ENCODE assay signal across 19 cellular contexts in the genomic region with DNA sequence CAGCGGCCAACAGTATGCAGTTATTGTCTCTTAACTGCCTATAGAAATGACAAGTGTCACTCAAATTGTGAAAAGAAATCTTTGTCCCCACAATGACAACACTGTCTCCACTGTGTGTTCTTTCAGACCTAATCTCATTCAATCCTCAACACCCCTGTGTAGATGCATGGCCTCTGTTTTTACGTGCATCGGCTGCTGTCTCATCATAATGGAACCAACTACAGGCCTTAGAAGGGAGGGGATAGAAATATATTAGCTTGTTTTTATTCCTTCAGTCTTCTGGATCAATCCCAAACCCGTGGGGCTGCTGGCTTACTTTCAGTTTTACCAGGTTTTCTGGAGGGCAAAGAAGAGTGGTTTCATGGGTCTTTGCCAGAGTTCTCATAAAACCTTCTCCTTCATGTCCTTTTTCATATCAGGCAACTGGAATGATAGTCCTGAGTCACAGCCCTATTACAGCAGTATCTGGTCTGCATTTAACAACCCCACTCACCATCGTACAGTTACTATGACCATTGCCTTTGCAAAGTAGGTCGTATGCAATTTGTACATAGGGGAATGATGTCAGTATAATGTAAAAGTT. TPM values are rescaled to one million over a fixed set of nuclear protein-coding genes. Genes with fewer than 3 reads are reported as not detected.
DNase-seq lines count a peak whose midpoint lies in the region; ATAC-seq and TF ChIP-seq lines count a peak whose summit lies in the region.
"Had no signal": no experiment of that assay in that cellular context is flagged by ENCODE, and none has a peak within 500 bp of the region (broad histone marks: within the 10 kb centered on the region; RNA-seq: fewer than 3 reads in every experiment).

No MANE protein-coding gene starts in this region.

- in situ Hi-C loops in G401 (cut with HindIII; ENCODE audit: low sequenced_read_pairs): no loop called here

- H3K27ac ChIP-seq in stomach smooth muscle (ENCODE audit: low read length): peak overlapping the region; percentile 8
- H3K27ac ChIP-seq: RWPE1 had no signal

- no peak for ATAC-seq in HG02840 (IDR thresholded peaks at IDR 0.05; ENCODE audit: low FRiP score, unreplicated experiment)
- ATAC-seq: K562, PC-3 had no signal

- H3K27me3 ChIP-seq in stomach smooth muscle (ENCODE audit: control insufficient read depth in 1 of 2, insufficient read depth in 2 of 2, low read length in 2 of 2): no peaks in the 10 kb centered on the region

- H3K27me3 Mint-ChIP-seq in nephron (ENCODE audit: low read depth): peaks cover 37% of the 10 kb centered on the region

- no peak overlapping the region for H3K4me3 ChIP-seq in stomach smooth muscle (ENCODE audit: low read length in 2 of 2)
- H3K4me3 ChIP-seq: HAP-1, K562 had no signal

- H3K4me1 Mint-ChIP-seq in nephron: peaks cover 28% of the 10 kb centered on the region
- H3K4me1 Mint-ChIP-seq: CD8-positive, alpha-beta memory T cell had no signal

- peaks cover 0 to 3% of the 10 kb centered on the region in 2 donors for H3K9me3 ChIP-seq in stomach smooth muscle (ENCODE audit: control insufficient read depth in 2 of 2, low read length in 2 of 2)
- H3K9me3 ChIP-seq: HAP-1 had no signal

- no peaks in the 10 kb centered on the region for H3K36me3 ChIP-seq in stomach smooth muscle (ENCODE audit: control insufficient read depth in 2 of 2, insufficient read depth in 2 of 2, low read length in 2 of 2)
- H3K36me3 ChIP-seq: HAP-1 had no signal

- no peak overlapping the region for H3K4me3 Mint-ChIP-seq in nephron
- H3K4me3 Mint-ChIP-seq: CD8-positive, alpha-beta memory T cell had no signal

- peak; percentile 75 for DNase-seq in G401 (ENCODE audit: low spot score)
- peak; percentile 42 for DNase-seq in NCI-H446 treated with DMSO at 0.1 percent for 48 hours (lab: John Stamatoyannopoulos, UW)
- no peak for DNase-seq in AG08395 (ENCODE audit: low spot score)
- DNase-seq in H4 (ENCODE audit: low spot score): no peak
- DNase-seq: CD8-positive, alpha-beta memory T cell; GDM1; NCI-H1417 treated with DMSO at 0.1 percent for 48 hours; NCI-H1930; NCI-H2171 treated with DMSO at 0.1 percent for 48 hours; NCI-H524; NCI-H82; PC-3; T-helper 1 cell had no signal

- no peak for TF ChIP-seq CTCF in nephron (IDR thresholded peaks at IDR 0.05; ENCODE audit: unreplicated experiment in 3 of 3)

- peaks cover 20% of the 10 kb centered on the region for H3K9me3 Mint-ChIP-seq in nephron

- H3K4me1 ChIP-seq in stomach smooth muscle (ENCODE audit: control insufficient read depth, insufficient read depth, low read length): no peaks in the 10 kb centered on the region
- H3K4me1 ChIP-seq: HAP-1 had no signal

- peaks cover 4% of the 10 kb centered on the region for H3K36me3 Mint-ChIP-seq in nephron (ENCODE audit: low read depth)

- H3K9ac ChIP-seq in stomach smooth muscle (ENCODE audit: low read length in 2 of 2): no peak overlapping the region

- H3K27ac Mint-ChIP-seq in nephron: peak overlapping the region in 2 of 3 experiments; percentile 55 to 81
- H3K27ac Mint-ChIP-seq: CD8-positive, alpha-beta memory T cell had no signal

RNA-seq across cellular contexts. Expression of a gene that starts 34.6 kb away (rescaled TPM):
- 0.55 and 3.3 TPM in 2 replicates for total RNA-seq in G401 (2014; rRNA removed; shearing (Covaris generic))
- 0.91 and 1.3 TPM in 2 replicates for total RNA-seq in H4 (2014; rRNA removed; shearing (Covaris generic))
- total RNA-seq: CD8-positive, alpha-beta memory T cell had no signal

Comparison
In these comparisons a context has a peak if more than half of its experiments do, and no peak if none do; other contexts are left out.
1. DNase-seq: peak in G401 (single experiment) and NCI-H446 treated with DMSO at 0.1 percent for 48 hours (single experiment); none in AG08395 (single experiment) and H4 (single experiment).